In genomic region chr17:45895969-45896793, GRCh38 we compare ENCODE assay signal across 8 cellular contexts. TPM values are rescaled to one million over a fixed set of nuclear protein-coding genes. Genes with fewer than 3 reads are reported as not detected.
A peak's percentile ranks its signal among the peaks of the same experiment; 100 is the strongest.
DNase-seq lines count a peak whose midpoint lies in the region; ATAC-seq and TF ChIP-seq lines count a peak whose summit lies in the region.
"Had no signal": no experiment of that assay in that cellular context is flagged by ENCODE, and none has a peak within 500 bp of the region (broad histone marks: within the 10 kb centered on the region; RNA-seq: fewer than 3 reads in every experiment).

No MANE protein-coding gene starts in this region.

- intact Hi-C loops in posterior cingulate gyrus (cut with DNase I) = loop anchor here (2.0 to 10.0 kb wide), 3 partner anchors 45 to 299 kb away; partner anchors contain the start of gene KANSL1
- intact Hi-C loops in uterus (cut with DNase I; ENCODE audit: low total_unique reads) = loop anchor here (5.0 kb wide), 1 partner anchor 1781 kb away; no protein-coding TSS in a partner anchor

- H3K9ac ChIP-seq in endodermal cell (ENCODE audit: extremely low read depth, low read length, poor library complexity, severe bottlenecking) = no peak overlapping the region

- H3K27ac Mint-ChIP-seq in endodermal cell = no peak overlapping the region

- TF ChIP-seq CTCF in endodermal cell (conservative IDR thresholded peaks at IDR 0.05) = no peak
- TF ChIP-seq CTCF in uterus (IDR thresholded peaks at IDR 0.05) = no peak

- no peak for TF ChIP-seq POLR2A in uterus (IDR thresholded peaks at IDR 0.05)

- no peaks in the 10 kb centered on the region for H3K9me3 ChIP-seq in endodermal cell (ENCODE audit: control insufficient read depth, low read length)
- H3K9me3 ChIP-seq in uterus = no peaks in the 10 kb centered on the region

- H3K9me3 Mint-ChIP-seq in endodermal cell = no peaks in the 10 kb centered on the region

- no peak for ATAC-seq in GM18858 (IDR thresholded peaks at IDR 0.05; ENCODE audit: unreplicated experiment)
- ATAC-seq: K562 had no signal

- peaks cover 2% of the 10 kb centered on the region for H3K4me1 ChIP-seq in endodermal cell (ENCODE audit: control insufficient read depth, insufficient read depth, low read length)
- H3K4me1 ChIP-seq in uterus = peaks cover 0 to 18% of the 10 kb centered on the region in 2 donors

- H3K36me3 ChIP-seq in endodermal cell (ENCODE audit: control insufficient read depth, insufficient read depth, low read length) (no peaks in the 10 kb centered on the region), uterus (no peaks in the 10 kb centered on the region)

- H3K27ac ChIP-seq in endodermal cell (ENCODE audit: low read depth, low read length) = no peak overlapping the region
- no peak overlapping the region for H3K27ac ChIP-seq in uterus

- H3K4me3 ChIP-seq in endodermal cell (ENCODE audit: low read length) (peak overlapping the region; percentile 75), uterus (no peak overlapping the region)
- H3K4me3 ChIP-seq: K562 had no signal

- peak overlapping the region; percentile 39 for H3K4me3 Mint-ChIP-seq in endodermal cell

- DNase-seq in ELF-1 (ENCODE audit: low read depth, low spot score) = peak; percentile 5
- peak; percentile 71 for DNase-seq in NCI-H1092 treated with DMSO at 0.1 percent for 48 hours (lab: John Stamatoyannopoulos, UW)
- DNase-seq in endodermal cell = peak; percentile 69
- DNase-seq in posterior cingulate gyrus = peak in 8 of 10 donors; percentile 39 to 89 (median 54)
- no peak for DNase-seq in GM19240 (ENCODE audit: insufficient read length, low spot score)
- no peak for DNase-seq in uterus

- H3K4me1 Mint-ChIP-seq in endodermal cell = peaks cover 6% of the 10 kb centered on the region

- WGBS in endodermal cell (ENCODE audit: insufficient coverage in 1 of 2, insufficient read length in 1 of 2), 2 experiments = 2 to 12% methylated on average over 15 to 47 of the region's 55 CpGs

- H3K36me3 Mint-ChIP-seq in endodermal cell (ENCODE audit: low read depth) = no peaks in the 10 kb centered on the region

- H3K27me3 Mint-ChIP-seq in endodermal cell (ENCODE audit: insufficient read depth) = peaks cover 96% of the 10 kb centered on the region

- H3K27me3 ChIP-seq in endodermal cell (ENCODE audit: control insufficient read depth, insufficient read depth, low read length, poor library complexity, severe bottlenecking) (peaks cover 92% of the 10 kb centered on the region), uterus (peaks cover 15 to 24% of the 10 kb centered on the region in 2 donors)

RNA-seq across cellular contexts. Expression of gene MAPT, which starts 1.8 kb away (rescaled TPM):
- under 1 TPM; 0.69 to 0.73 TPM for total RNA-seq in endodermal cell
- polyA plus RNA-seq in endodermal cell (2013, experiment 1 of 2) = 10.8 TPM
- polyA plus RNA-seq in endodermal cell (2013, experiment 2 of 2) = 8.2 TPM
- 1 to 10 TPM in 2 of 4 donors, under 1 TPM in 1, not detected in 1; 0.26 to 4.1 (median 1.5) TPM for total RNA-seq in uterus

RNA-seq across cellular contexts. Expression of gene SPPL2C, which starts 51.5 kb away (rescaled TPM):
- total RNA-seq in endodermal cell (not detected), uterus (not detected)
- not detected for polyA plus RNA-seq in endodermal cell (2013, experiment 1 of 2)
- polyA plus RNA-seq in endodermal cell (2013, experiment 2 of 2) = not detected
- total RNA-seq: K562 had no signal
- polyA plus RNA-seq: K562 had no signal

Comparison
In these comparisons a context has a peak if more than half of its experiments do, and no peak if none do; other contexts are left out.
1. DNase-seq: peak in ELF-1 (single experiment), NCI-H1092 treated with DMSO at 0.1 percent for 48 hours (single experiment), endodermal cell (single experiment) and posterior cingulate gyrus (8 of 10); none in GM19240 (single experiment) and uterus (0 of 2).